17 cellular contexts compared by ENCODE assay signal in genomic region chr11:62383822-62384221, GRCh38. TPM values are rescaled to one million over a fixed set of nuclear protein-coding genes. Genes with fewer than 3 reads are reported as not detected.
DNase-seq lines count a peak whose midpoint lies in the region; ATAC-seq and TF ChIP-seq lines count a peak whose summit lies in the region.
"Had no signal": no experiment of that assay in that cellular context is flagged by ENCODE, and none has a peak within 500 bp of the region (broad histone marks: within the 10 kb centered on the region; RNA-seq: fewer than 3 reads in every experiment).

No MANE protein-coding gene starts in this region.

- intact Hi-C loops in posterior vena cava (cut with DNase I): no loop called here

- no peak for DNase-seq in glutamatergic neuron
- peak; percentile 13 for DNase-seq in posterior vena cava (ENCODE audit: low spot score)
- DNase-seq in NCI-H510A (lab: John Stamatoyannopoulos, UW): no peak
- no peak for DNase-seq in brain microvascular endothelial cell
- DNase-seq: BE2C; CD4-positive, alpha-beta memory T cell; DMS153; DMS79 treated with DMSO at 0.1 percent for 48 hours; EL had no signal

- H3K36me3 Mint-ChIP-seq in glutamatergic neuron (ENCODE audit: unreplicated experiment): no peaks in the 10 kb centered on the region
- H3K36me3 Mint-ChIP-seq: CD4-positive, alpha-beta memory T cell; IgD-negative memory B cell had no signal

- POLR2A ChIA-PET in HEK293 (lab: Yijun Ruan, JAX): no interaction called here

- H3K4me1 ChIP-seq in HEK293 (ENCODE audit: control insufficient read depth, insufficient read depth, low read length): peaks cover 3% of the 10 kb centered on the region; the same call in 1 of the 2 replicates

- H3K27ac Mint-ChIP-seq in glutamatergic neuron (ENCODE audit: unreplicated experiment): peak overlapping the region; percentile 52
- H3K27ac Mint-ChIP-seq: CD4-positive, alpha-beta memory T cell; IgD-negative memory B cell had no signal

- in situ Hi-C loops in brain microvascular endothelial cell (cut with HindIII; ENCODE audit: low pct_ligation_motif_present, low sequenced_read_pairs): loop anchor here (25.0 kb wide), 1 partner anchor 178 kb away; the partner anchor contains the start of gene EEF1G

- no peaks in the 10 kb centered on the region for H3K27me3 Mint-ChIP-seq in glutamatergic neuron (ENCODE audit: unreplicated experiment)
- H3K27me3 Mint-ChIP-seq: CD4-positive, alpha-beta memory T cell had no signal

- H3K9me3 Mint-ChIP-seq in glutamatergic neuron (ENCODE audit: unreplicated experiment): peaks cover under 1% of the 10 kb centered on the region
- H3K9me3 Mint-ChIP-seq: CD4-positive, alpha-beta memory T cell; IgD-negative memory B cell had no signal

- no peak overlapping the region for H3K4me3 Mint-ChIP-seq in glutamatergic neuron (ENCODE audit: unreplicated experiment)
- H3K4me3 Mint-ChIP-seq: CD4-positive, alpha-beta memory T cell; IgD-negative memory B cell had no signal

- ATAC-seq in GM21529 (IDR thresholded peaks at IDR 0.05; ENCODE audit: unreplicated experiment): no peak
- no peak for ATAC-seq in GM21825 (IDR thresholded peaks at IDR 0.05; ENCODE audit: unreplicated experiment)

- peaks cover 34% of the 10 kb centered on the region for H3K4me1 Mint-ChIP-seq in glutamatergic neuron (ENCODE audit: low read depth, unreplicated experiment)

- CTCF ChIA-PET in HEK293 (lab: Yijun Ruan, JAX): interaction anchor here (0.6 kb wide), 1 partner anchor 221 kb away, joined by 3 read pairs; no protein-coding TSS in a partner anchor

- H3K36me3 ChIP-seq in HEK293 (ENCODE audit: control insufficient read depth in 2 of 2, insufficient read depth in 1 of 2, low read length in 2 of 2) (no peaks in the 10 kb centered on the region), brain microvascular endothelial cell (replicated peaks) (no peaks in the 10 kb centered on the region)
- H3K36me3 ChIP-seq: BE2C had no signal

- no peak for TF ChIP-seq CTCF in 22Rv1 (IDR thresholded peaks at IDR 0.05)
- no peak for TF ChIP-seq CTCF in HEK293 (tag by site-specific recombination; IDR thresholded peaks at IDR 0.05)
- TF ChIP-seq CTCF in glutamatergic neuron (IDR thresholded peaks at IDR 0.05; ENCODE audit: partially characterized antibody, unreplicated experiment): no peak
- no peak for TF ChIP-seq CTCF in brain microvascular endothelial cell (IDR thresholded peaks at IDR 0.05; ENCODE audit: low read depth, low read length, missing control alignments)

- no peaks in the 10 kb centered on the region for H3K9me3 ChIP-seq in HEK293 (ENCODE audit: control insufficient read depth, insufficient read depth, low read depth, low read length)
- H3K9me3 ChIP-seq: BE2C had no signal

- peak overlapping the region; percentile 74; the same call in 1 of the 2 replicates for H3K27ac ChIP-seq in 22Rv1
- no peak overlapping the region for H3K27ac ChIP-seq in HEK293 (ENCODE audit: extremely low read depth, low read depth, low read length)
- no peak overlapping the region for H3K27ac ChIP-seq in brain microvascular endothelial cell
- H3K27ac ChIP-seq: C4-2B had no signal

- H3K4me3 ChIP-seq in HEK293 (ENCODE audit: low read depth, low read length) (no peak overlapping the region), brain microvascular endothelial cell (ENCODE audit: low read depth, low read length) (no peak overlapping the region)

- H3K27me3 ChIP-seq in brain microvascular endothelial cell (replicated peaks): no peaks in the 10 kb centered on the region
- H3K27me3 ChIP-seq: BE2C had no signal

TF ChIP-seq in HEK293, 187 proteins besides CTCF, POLR2A, EP300 and RAD21:
- TF ChIP-seq SETDB1 (IDR thresholded peaks at IDR 0.05; ENCODE audit: insufficient read length, low read length): no peak
- TF ChIP-seq ZNF174 (tag by site-specific recombination; IDR thresholded peaks at IDR 0.05): no peak
- TF ChIP-seq ZNF664 (tag by site-specific recombination; IDR thresholded peaks at IDR 0.05): 0 out of 2 replicates have a peak, but pooled peaks have one; percentile 11
- TF ChIP-seq ZSCAN4 (tag by site-specific recombination; IDR thresholded peaks at IDR 0.05): peak; percentile 67

RNA-seq across cellular contexts. Expression of gene SCGB1A1, which starts 35.0 kb away (rescaled TPM):
- total RNA-seq in glutamatergic neuron (ENCODE audit: unreplicated experiment) (not detected), posterior vena cava (not detected)
- total RNA-seq: A172; CD4-positive, alpha-beta memory T cell; HT1080 had no signal

RNA-seq across cellular contexts. Expression of gene ASRGL1, which starts 46.6 kb away (rescaled TPM):
- total RNA-seq in glutamatergic neuron (ENCODE audit: unreplicated experiment): 55.7 TPM
- 10 to 100 TPM in 1 of 2 donors, 1 to 10 TPM in 1; 5.5 to 13.3 TPM for total RNA-seq in posterior vena cava
